17 cellular contexts compared by ENCODE assay signal in genomic region chr6:431504-431903, GRCh38. TPM values are rescaled to one million over a fixed set of nuclear protein-coding genes. Genes with fewer than 3 reads are reported as not detected.
DNase-seq lines count a peak whose midpoint lies in the region; ATAC-seq and TF ChIP-seq lines count a peak whose summit lies in the region.
"Had no signal": no experiment of that assay in that cellular context is flagged by ENCODE, and none has a peak within 500 bp of the region (broad histone marks: within the 10 kb centered on the region; RNA-seq: fewer than 3 reads in every experiment).

No MANE protein-coding gene starts in this region.

- no peaks in the 10 kb centered on the region for H3K36me3 Mint-ChIP-seq in memory B cell

- peak; percentile 53 for DNase-seq in activated CD4-positive, alpha-beta T cell treated with anti-CD3 and anti-CD28 coated beads for 48 hours
- no peak for DNase-seq in activated CD4-positive, alpha-beta T cell treated with anti-CD3 and anti-CD28 coated beads for 1 hour
- no peak for DNase-seq in memory B cell (ENCODE audit: low spot score in 2 of 2)
- DNase-seq in omental fat pad (ENCODE audit: low spot score), result no peak
- DNase-seq: 8988T; CD4-positive, alpha-beta T cell; Karpas-422; NCI-H1694 treated with DMSO at 0.1 percent for 48 hours; NCI-H510A treated with DMSO at 0.1 percent for 48 hours had no signal

- ATAC-seq in GM21515 (IDR thresholded peaks at IDR 0.05; ENCODE audit: unreplicated experiment) (peak; percentile 36), HG03460 (IDR thresholded peaks at IDR 0.05; ENCODE audit: unreplicated experiment) (peak; percentile 53), memory B cell (ENCODE audit: low read depth) (peak; percentile 22), omental fat pad (ENCODE audit: low FRiP score) (no peak), GM18502 (IDR thresholded peaks at IDR 0.05; ENCODE audit: poor library complexity, unreplicated experiment) (no peak), HG03469 (IDR thresholded peaks at IDR 0.05; ENCODE audit: unreplicated experiment) (no peak)
- ATAC-seq: Panc1 had no signal

- no peak overlapping the region for H3K27ac Mint-ChIP-seq in memory B cell
- H3K27ac Mint-ChIP-seq: CD4-positive, alpha-beta T cell had no signal

- H3K4me3 Mint-ChIP-seq in memory B cell, result no peak overlapping the region
- H3K4me3 Mint-ChIP-seq: CD4-positive, alpha-beta T cell had no signal

- H3K27me3 Mint-ChIP-seq in memory B cell, result peaks cover 2% of the 10 kb centered on the region
- H3K27me3 Mint-ChIP-seq: CD4-positive, alpha-beta T cell had no signal

- H3K4me1 Mint-ChIP-seq in memory B cell, result peaks cover 17% of the 10 kb centered on the region

- no peaks in the 10 kb centered on the region for H3K9me3 Mint-ChIP-seq in memory B cell
- H3K9me3 Mint-ChIP-seq: CD4-positive, alpha-beta T cell had no signal

- no peak for TF ChIP-seq CTCF in omental fat pad (IDR thresholded peaks at IDR 0.05)

RNA-seq across cellular contexts. Expression of gene IRF4, which starts 40.0 kb away (rescaled TPM):
- 1 to 10 TPM; 3.5 to 5.8 (median 4.1) TPM for total RNA-seq in omental fat pad
- total RNA-seq: endothelial cell of umbilical vein, glomerular endothelial cell, osteocyte had no signal

Comparison
In these comparisons a context has a peak if more than half of its experiments do, and no peak if none do; other contexts are left out.
1. ATAC-seq: peak in GM21515 (single experiment), HG03460 (single experiment) and memory B cell (single experiment); none in omental fat pad (single experiment), GM18502 (single experiment) and HG03469 (single experiment).